8 cellular contexts compared by ENCODE assay signal in genomic region chr1:234617135-234617985, GRCh38. TPM values are rescaled to one million over a fixed set of nuclear protein-coding genes. Genes with fewer than 3 reads are reported as not detected.
DNase-seq lines count a peak whose midpoint lies in the region; ATAC-seq and TF ChIP-seq lines count a peak whose summit lies in the region.

No MANE protein-coding gene starts in this region.

- no peaks in the 10 kb centered on the region for H3K9me3 ChIP-seq in ascending aorta
- H3K9me3 ChIP-seq in upper lobe of left lung = no peaks in the 10 kb centered on the region
- H3K9me3 ChIP-seq in CD4-positive, alpha-beta T cell (ENCODE audit: control insufficient read depth, low read length) = no peaks in the 10 kb centered on the region

- no peaks in the 10 kb centered on the region for H3K27me3 Mint-ChIP-seq in activated CD8-positive, alpha-beta T cell treated with anti-CD3 and anti-CD28 coated beads for 36 hours
- no peaks in the 10 kb centered on the region for H3K27me3 Mint-ChIP-seq in activated CD8-positive, alpha-beta T cell treated with anti-CD3 and anti-CD28 coated beads, Interleukin-2, amount 10 ng/mL, durations not matched to agents 7 days and 5 days (ENCODE audit: low read depth)
- H3K27me3 Mint-ChIP-seq in CD4-positive, alpha-beta T cell = no peaks in the 10 kb centered on the region

- no peaks in the 10 kb centered on the region for H3K9me3 Mint-ChIP-seq in activated CD8-positive, alpha-beta T cell treated with anti-CD3 and anti-CD28 coated beads for 36 hours
- H3K9me3 Mint-ChIP-seq in activated CD8-positive, alpha-beta T cell treated with anti-CD3 and anti-CD28 coated beads, Interleukin-2, amount 10 ng/mL, durations not matched to agents 7 days and 5 days (ENCODE audit: insufficient read depth) = no peaks in the 10 kb centered on the region
- no peaks in the 10 kb centered on the region for H3K9me3 Mint-ChIP-seq in CD4-positive, alpha-beta T cell

- H3K4me3 Mint-ChIP-seq in activated CD8-positive, alpha-beta T cell treated with anti-CD3 and anti-CD28 coated beads for 36 hours = no peak overlapping the region
- no peak overlapping the region for H3K4me3 Mint-ChIP-seq in activated CD8-positive, alpha-beta T cell treated with anti-CD3 and anti-CD28 coated beads, Interleukin-2, amount 10 ng/mL, durations not matched to agents 7 days and 5 days
- H3K4me3 Mint-ChIP-seq in CD4-positive, alpha-beta T cell = no peak overlapping the region

- ATAC-seq in activated CD8-positive, alpha-beta T cell treated with anti-CD3 and anti-CD28 coated beads for 36 hours = no peak
- ATAC-seq in activated CD8-positive, alpha-beta T cell treated with anti-CD3 and anti-CD28 coated beads, Interleukin-2, amount 10 ng/mL, durations not matched to agents 7 days and 5 days = no peak
- peak; percentile 15 for ATAC-seq in left lobe of liver
- ATAC-seq in upper lobe of left lung (ENCODE audit: low FRiP score in 2 of 2) = no peak
- ATAC-seq in CD4-positive, alpha-beta T cell (ENCODE audit: poor library complexity) = no peak

- no peak for TF ChIP-seq POLR2A in upper lobe of left lung (IDR thresholded peaks at IDR 0.05)

- 82 to 86% methylated on average over 14 of the region's 14 CpGs for WGBS in upper lobe of left lung, 2 donors

- no peak overlapping the region for H3K4me3 ChIP-seq in ascending aorta
- H3K4me3 ChIP-seq in upper lobe of left lung = no peak overlapping the region

- TF ChIP-seq EP300 in upper lobe of left lung (IDR thresholded peaks at IDR 0.05) = no peak

- H3K4me1 Mint-ChIP-seq in activated CD8-positive, alpha-beta T cell treated with anti-CD3 and anti-CD28 coated beads for 36 hours (ENCODE audit: low read depth) = peaks cover 37% of the 10 kb centered on the region
- peaks cover 31% of the 10 kb centered on the region for H3K4me1 Mint-ChIP-seq in activated CD8-positive, alpha-beta T cell treated with anti-CD3 and anti-CD28 coated beads, Interleukin-2, amount 10 ng/mL, durations not matched to agents 7 days and 5 days (ENCODE audit: low read depth)
- H3K4me1 Mint-ChIP-seq in CD4-positive, alpha-beta T cell (ENCODE audit: low read depth) = peaks cover 29% of the 10 kb centered on the region

- TF ChIP-seq CTCF in activated CD8-positive, alpha-beta T cell treated with anti-CD3 and anti-CD28 coated beads for 36 hours (IDR thresholded peaks at IDR 0.05) = peak; percentile 47
- peak in 2 of 3 experiments; percentile 6 to 14 for TF ChIP-seq CTCF in ascending aorta (IDR thresholded peaks at IDR 0.05)
- TF ChIP-seq CTCF in upper lobe of left lung (IDR thresholded peaks at IDR 0.05) = no peak
- TF ChIP-seq CTCF in CD4-positive, alpha-beta T cell (IDR thresholded peaks at IDR 0.05) = no peak

- H3K4me1 ChIP-seq in ascending aorta (peaks cover 11 to 45% of the 10 kb centered on the region in 2 donors), upper lobe of left lung (peaks cover 29 to 50% (median 44%) of the 10 kb centered on the region in 4 donors)

- H3K27me3 ChIP-seq in ascending aorta (no peaks in the 10 kb centered on the region), upper lobe of left lung (no peaks in the 10 kb centered on the region)
- no peaks in the 10 kb centered on the region for H3K27me3 ChIP-seq in CD4-positive, alpha-beta T cell (ENCODE audit: control insufficient read depth, insufficient read depth, low read length)

- CTCF ChIA-PET in activated CD8-positive, alpha-beta T cell treated with anti-CD3 and anti-CD28 coated beads for 36 hours (lab: Charles Lee) = interaction anchor here (0.6 to 2.0 kb wide), 4 partner anchors 73 to 467 kb away, joined by 3 to 5 read pairs (median 4); no protein-coding TSS in a partner anchor
- CTCF ChIA-PET in activated CD8-positive, alpha-beta T cell treated with anti-CD3 and anti-CD28 coated beads, Interleukin-2, amount 10 ng/mL, durations not matched to agents 7 days and 5 days (lab: Charles Lee) = interaction anchor here (1.0 to 2.0 kb wide), 5 partner anchors 51 to 467 kb away, joined by 3 to 7 read pairs (median 4); no protein-coding TSS in a partner anchor
- CTCF ChIA-PET in CD4-positive, alpha-beta T cell (lab: Charles Lee) = no interaction called here

- DNase-seq in activated CD8-positive, alpha-beta T cell treated with anti-CD3 and anti-CD28 coated beads for 36 hours = no peak
- no peak for DNase-seq in activated CD8-positive, alpha-beta T cell treated with anti-CD3 and anti-CD28 coated beads, Interleukin-2, amount 10 ng/mL, durations not matched to agents 7 days and 5 days
- DNase-seq in ascending aorta (ENCODE audit: low spot score in 2 of 2) = peak in 1 of 2 donors; percentile 79
- DNase-seq in left lobe of liver (ENCODE audit: low spot score) = peak; percentile 65
- DNase-seq in upper lobe of left lung = no peak
- DNase-seq in CD4-positive, alpha-beta T cell = no peak
- no peak for DNase-seq in NCI-H524 (lab: John Stamatoyannopoulos, UW)
- DNase-seq in UCSD-AML1 (lab: John Stamatoyannopoulos, UW; ENCODE audit: unreplicated experiment) = no peak

- no peak overlapping the region for H3K27ac Mint-ChIP-seq in activated CD8-positive, alpha-beta T cell treated with anti-CD3 and anti-CD28 coated beads for 36 hours
- no peak overlapping the region for H3K27ac Mint-ChIP-seq in activated CD8-positive, alpha-beta T cell treated with anti-CD3 and anti-CD28 coated beads, Interleukin-2, amount 10 ng/mL, durations not matched to agents 7 days and 5 days
- H3K27ac Mint-ChIP-seq in CD4-positive, alpha-beta T cell = no peak overlapping the region

- intact Hi-C loops in activated CD8-positive, alpha-beta T cell treated with anti-CD3 and anti-CD28 coated beads for 36 hours (cut with micrococcal nuclease) = no loop called here
- intact Hi-C loops in ascending aorta (cut with DNase I) = no loop called here
- intact Hi-C loops in CD4-positive, alpha-beta T cell (cut with DNase I, micrococcal nuclease) = loop anchor here (2.0 to 5.0 kb wide), 2 partner anchors 55 to 67 kb away; no protein-coding TSS in a partner anchor

- H3K36me3 ChIP-seq in ascending aorta (no peaks in the 10 kb centered on the region), upper lobe of left lung (no peaks in the 10 kb centered on the region)

- no peaks in the 10 kb centered on the region for H3K36me3 Mint-ChIP-seq in activated CD8-positive, alpha-beta T cell treated with anti-CD3 and anti-CD28 coated beads for 36 hours (ENCODE audit: low read depth)
- no peaks in the 10 kb centered on the region for H3K36me3 Mint-ChIP-seq in activated CD8-positive, alpha-beta T cell treated with anti-CD3 and anti-CD28 coated beads, Interleukin-2, amount 10 ng/mL, durations not matched to agents 7 days and 5 days (ENCODE audit: low read depth)
- no peaks in the 10 kb centered on the region for H3K36me3 Mint-ChIP-seq in CD4-positive, alpha-beta T cell (ENCODE audit: low read depth)

- POLR2A ChIA-PET in activated CD8-positive, alpha-beta T cell treated with anti-CD3 and anti-CD28 coated beads for 36 hours (lab: Charles Lee) = interaction anchor here (1.2 kb wide), 2 partner anchors 17 to 107 kb away, joined by 3 to 6 read pairs; no protein-coding TSS in a partner anchor
- POLR2A ChIA-PET in activated CD8-positive, alpha-beta T cell treated with anti-CD3 and anti-CD28 coated beads, Interleukin-2, amount 10 ng/mL, durations not matched to agents 7 days and 5 days (lab: Charles Lee) = interaction anchor here (1.4 kb wide), 1 partner anchor 106 kb away, joined by 6 read pairs; no protein-coding TSS in a partner anchor
- POLR2A ChIA-PET in CD4-positive, alpha-beta T cell (lab: Charles Lee) = interaction anchor here (0.9 kb wide), 1 partner anchor 14 kb away, joined by 4 read pairs; no protein-coding TSS in a partner anchor

- H3K27ac ChIP-seq in ascending aorta (peak overlapping the region; percentile 77 to 99), upper lobe of left lung (peak overlapping the region; percentile 7 to 78 (median 48))
- H3K27ac ChIP-seq in CD4-positive, alpha-beta T cell (ENCODE audit: low read depth, low read length) = no peak overlapping the region

RNA-seq across cellular contexts. Expression of gene IRF2BP2, which starts 7.4 kb away (rescaled TPM):
- total RNA-seq in activated CD8-positive, alpha-beta T cell treated with anti-CD3 and anti-CD28 coated beads for 36 hours = 100 to 1,000 TPM; 148 to 155 TPM
- 10 to 100 TPM; 71.5 to 72.0 TPM for total RNA-seq in activated CD8-positive, alpha-beta T cell treated with anti-CD3 and anti-CD28 coated beads, Interleukin-2, amount 10 ng/mL, durations not matched to agents 7 days and 5 days
- total RNA-seq in ascending aorta (80.0 TPM), left lobe of liver (48.7 TPM), upper lobe of left lung (100 to 1,000 TPM in 3 of 6 donors, 10 to 100 TPM in 3; 83.8 to 157 (median 116) TPM)
- 100 to 1,000 TPM; 580 to 609 TPM for total RNA-seq in CD4-positive, alpha-beta T cell

Comparison
In these comparisons a context has a peak if more than half of its experiments do, and no peak if none do; other contexts are left out.
1. CTCF ChIP-seq: peak in activated CD8-positive, alpha-beta T cell treated with anti-CD3 and anti-CD28 coated beads for 36 hours (single experiment) and ascending aorta (2 of 3); none in upper lobe of left lung (0 of 6) and CD4-positive, alpha-beta T cell (single experiment).
2. intact Hi-C loops: an anchor here in CD4-positive, alpha-beta T cell (2.0 to 5.0 kb wide); none called in activated CD8-positive, alpha-beta T cell treated with anti-CD3 and anti-CD28 coated beads for 36 hours and ascending aorta.